1 cellular context compared by ENCODE assay signal in genomic region chr6:100300221-100300736, GRCh38.
TF ChIP-seq lines count a peak whose summit lies in the region.

No MANE protein-coding gene starts in this region.

TF ChIP-seq in A549, 52 proteins besides CTCF, POLR2A, EP300 and RAD21:
- TF ChIP-seq BCL3 (IDR thresholded peaks at IDR 0.05) (0 out of 3 replicates have a peak, but pooled peaks have one; percentile 32), KDM5A (IDR thresholded peaks at IDR 0.05) (no peak), MAX (IDR thresholded peaks at IDR 0.05) (peak; percentile 22; the same call in 1 of the 2 replicates), FOSL2 (IDR thresholded peaks at IDR 0.05) (peak; percentile 87), FOSL2 (CRISPR knock-in tag; IDR thresholded peaks at IDR 0.05) (peak; percentile 89), CEBPB (IDR thresholded peaks at IDR 0.05) (peak in 1 of 2 experiments; percentile 4; a peak in 1 of 4 replicates), REST (IDR thresholded peaks at IDR 0.05) (no peak), SMC3 (IDR thresholded peaks at IDR 0.05) (0 out of 3 replicates have a peak, but pooled peaks have one; percentile 16), GATA3 (IDR thresholded peaks at IDR 0.05; ENCODE audit: borderline replicate concordance) (peak; percentile 76; the same call in 1 of the 2 replicates), JUNB (IDR thresholded peaks at IDR 0.05) (peak; percentile 80), HDAC2 (IDR thresholded peaks at IDR 0.05) (no peak), JUN (IDR thresholded peaks at IDR 0.05) (peak in 1 of 2 experiments; percentile 70; a peak in 2 of 5 replicates), KDM1A (IDR thresholded peaks at IDR 0.05; ENCODE audit: low read depth) (no peak)
